Comparison of ENCODE assay signal across 11 cellular contexts in genomic region chr17:77322284-77322533, GRCh38.
DNase-seq lines count a peak whose midpoint lies in the region; ATAC-seq, FAIRE-seq and TF ChIP-seq lines count a peak whose summit lies in the region.
"Had no signal": no experiment of that assay in that cellular context is flagged by ENCODE, and none has a peak within 500 bp of the region (broad histone marks: within the 10 kb centered on the region; RNA-seq: fewer than 3 reads in every experiment).

No MANE protein-coding gene starts in this region.

- DNase-seq in SK-N-SH: no peak
- no peak for DNase-seq in astrocyte (ENCODE audit: low read depth)
- no peak for DNase-seq in lower lobe of right lung
- no peak for DNase-seq in thoracic aorta (ENCODE audit: low spot score)
- no peak for DNase-seq in SKM-1 treated with dmso at 0.1 percent for 144 hours (lab: John Stamatoyannopoulos, UW; ENCODE audit: unreplicated experiment)
- DNase-seq: NCI-H2081 treated with DMSO at 0.1 percent for 48 hours had no signal

- no peak for TF ChIP-seq CTCF in SK-N-SH (IDR thresholded peaks at IDR 0.05)
- no peak for TF ChIP-seq CTCF in astrocyte (IDR thresholded peaks at IDR 0.05; ENCODE audit: insufficient read depth, low read depth, low read length)
- TF ChIP-seq CTCF in lower lobe of right lung (IDR thresholded peaks at IDR 0.05): no peak
- TF ChIP-seq CTCF in thoracic aorta (IDR thresholded peaks at IDR 0.05): no peak

- WGBS in SK-N-SH (ENCODE audit: low lambda C conversion rate): 73% methylated on average over 8 of the region's 8 CpGs

- no peaks in the 10 kb centered on the region for H3K9me3 Mint-ChIP-seq in astrocyte (ENCODE audit: unreplicated experiment)

- H3K9ac ChIP-seq in SK-N-SH (peak overlapping the region; percentile 77), astrocyte (ENCODE audit: low read length) (peak overlapping the region; percentile 91)

- no peak for ATAC-seq in SK-N-SH treated with all-trans-retinoic acid at 6 μM for 48 hours
- ATAC-seq in lower lobe of right lung: no peak
- no peak for ATAC-seq in thoracic aorta (ENCODE audit: insufficient number of reproducible peaks, low FRiP score, low read depth)
- no peak for ATAC-seq in HG02678 (IDR thresholded peaks at IDR 0.05; ENCODE audit: unreplicated experiment)
- ATAC-seq in HG02840 (IDR thresholded peaks at IDR 0.05; ENCODE audit: low FRiP score, unreplicated experiment): no peak
- ATAC-seq: left colon had no signal

- H3F3A ChIP-seq in SK-N-SH (replicated peaks; ENCODE audit: insufficient read depth): peaks cover 43% of the 10 kb centered on the region

- peak overlapping the region; percentile 76 for H3K4me2 ChIP-seq in SK-N-SH
- peak overlapping the region; percentile 83 for H3K4me2 ChIP-seq in astrocyte (ENCODE audit: low read length)

- H3K27me3 Mint-ChIP-seq in astrocyte (ENCODE audit: low read depth, unreplicated experiment): peaks cover 1% of the 10 kb centered on the region

- H3K36me3 ChIP-seq in SK-N-SH (replicated peaks in 1 of 2; ENCODE audit: control insufficient read depth in 1 of 2, insufficient read depth in 2 of 2, low read length in 1 of 2) (no peaks in the 10 kb centered on the region), astrocyte (ENCODE audit: insufficient read depth, low read length) (no peaks in the 10 kb centered on the region), lower lobe of right lung (no peaks in the 10 kb centered on the region), thoracic aorta (no peaks in the 10 kb centered on the region)

- no peaks in the 10 kb centered on the region for H3K9me2 ChIP-seq in SK-N-SH

- H3K4me3 ChIP-seq in SK-N-SH (ENCODE audit: low read depth in 2 of 2, low read length in 1 of 2): peak overlapping the region in 1 of 2 experiments; percentile 40; a peak in 2 of 4 replicates
- H3K4me3 ChIP-seq in astrocyte (ENCODE audit: insufficient read depth, low read depth, low read length): peak overlapping the region; percentile 53
- peak overlapping the region; percentile 33 for H3K4me3 ChIP-seq in lower lobe of right lung
- peak overlapping the region; percentile 74 for H3K4me3 ChIP-seq in thoracic aorta

- no peak for TF ChIP-seq EP300 in SK-N-SH (IDR thresholded peaks at IDR 0.05; ENCODE audit: borderline replicate concordance in 1 of 2, low read depth in 1 of 2, low read length in 1 of 2)

- FAIRE-seq in astrocyte (lab: Jason Lieb, UNC): no peak

- H3K27me3 ChIP-seq in SK-N-SH (ENCODE audit: insufficient read depth): no peaks in the 10 kb centered on the region
- no peaks in the 10 kb centered on the region for H3K27me3 ChIP-seq in astrocyte (ENCODE audit: insufficient read depth, low read length)
- H3K27me3 ChIP-seq in lower lobe of right lung (ENCODE audit: low read depth): no peaks in the 10 kb centered on the region
- no peaks in the 10 kb centered on the region for H3K27me3 ChIP-seq in thoracic aorta (replicated peaks; ENCODE audit: insufficient read depth)

- TF ChIP-seq RAD21 in SK-N-SH (IDR thresholded peaks at IDR 0.05; ENCODE audit: low read length): no peak

- intact Hi-C loops in lower lobe of right lung (cut with DNase I): no loop called here

- CTCF ChIA-PET in SK-N-SH (lab: Yijun Ruan, JAX): interaction anchor here (0.7 to 4.5 kb wide), 8 partner anchors 10 to 173 kb away, joined by 3 to 24 read pairs (median 9); no protein-coding TSS in a partner anchor

- H3K79me2 ChIP-seq in SK-N-SH (ENCODE audit: insufficient read depth): peaks cover 68% of the 10 kb centered on the region
- peaks cover 44% of the 10 kb centered on the region for H3K79me2 ChIP-seq in astrocyte (ENCODE audit: insufficient read depth, low read length)

- POLR2A ChIA-PET in SK-N-SH (lab: Yijun Ruan, JAX): no interaction called here

- H3K27ac ChIP-seq in SK-N-SH (ENCODE audit: low read depth in 2 of 2, low read length in 1 of 2) (peak overlapping the region; percentile 92 to 98), astrocyte (ENCODE audit: low read depth, low read length) (peak overlapping the region; percentile 98), lower lobe of right lung (peak overlapping the region; percentile 84), thoracic aorta (peak overlapping the region; percentile 96 to 98)
- H3K27ac ChIP-seq: 22Rv1 had no signal

- peak overlapping the region; percentile 82 for H3K27ac Mint-ChIP-seq in astrocyte (ENCODE audit: unreplicated experiment)

- H3K4me3 Mint-ChIP-seq in astrocyte (ENCODE audit: unreplicated experiment): peak overlapping the region; percentile 68

- no peaks in the 10 kb centered on the region for H3K9me3 ChIP-seq in SK-N-SH
- H3K9me3 ChIP-seq in astrocyte (ENCODE audit: insufficient read depth, low read depth, low read length): no peaks in the 10 kb centered on the region
- no peaks in the 10 kb centered on the region for H3K9me3 ChIP-seq in lower lobe of right lung
- no peaks in the 10 kb centered on the region for H3K9me3 ChIP-seq in thoracic aorta

- H3K36me3 Mint-ChIP-seq in astrocyte (ENCODE audit: low read depth, unreplicated experiment): no peaks in the 10 kb centered on the region

- H2AFZ ChIP-seq in SK-N-SH (ENCODE audit: low read depth) (no peak overlapping the region), astrocyte (ENCODE audit: low read depth, low read length) (no peak overlapping the region)

- H3K4me1 ChIP-seq in SK-N-SH (ENCODE audit: control insufficient read depth in 1 of 2, insufficient read depth in 2 of 2, low read depth in 1 of 2, low read length in 1 of 2) (peaks cover 65 to 66% of the 10 kb centered on the region in 2 experiments; a peak in 3 of 4 replicates), astrocyte (ENCODE audit: insufficient read depth, low read length) (peaks cover 69% of the 10 kb centered on the region), lower lobe of right lung (peaks cover 80% of the 10 kb centered on the region), thoracic aorta (ENCODE audit: control insufficient read depth in 1 of 2, low read depth in 2 of 2) (peaks cover 44 to 65% of the 10 kb centered on the region in 2 donors)

- H3K4me1 Mint-ChIP-seq in astrocyte (ENCODE audit: low read depth, unreplicated experiment): peaks cover 60% of the 10 kb centered on the region

- no peaks in the 10 kb centered on the region for H4K20me1 ChIP-seq in SK-N-SH (ENCODE audit: insufficient read depth)
- peaks cover 16% of the 10 kb centered on the region for H4K20me1 ChIP-seq in astrocyte (ENCODE audit: insufficient read depth, low read length)

TF ChIP-seq in SK-N-SH, 30 proteins besides CTCF, POLR2A, EP300 and RAD21:
- no peak for TF ChIP-seq POLR2AphosphoS5 (IDR thresholded peaks at IDR 0.05; ENCODE audit: low read depth, low read length)
- no peak for TF ChIP-seq IRF3 (IDR thresholded peaks at IDR 0.05; ENCODE audit: low read depth, low read length)
- no peak for TF ChIP-seq CHD2 (IDR thresholded peaks at IDR 0.05; ENCODE audit: low read length, partially characterized antibody)

TF ChIP-seq in SK-N-SH treated with all-trans-retinoic acid at 6 μM for 48 hours, 23 proteins besides CTCF, POLR2A, EP300 and RAD21:
- TF ChIP-seq RARB (CRISPR knock-in tag; IDR thresholded peaks at IDR 0.05) (no peak), OSR1 (CRISPR knock-in tag; IDR thresholded peaks at IDR 0.05) (no peak), GLIS3 (CRISPR knock-in tag; IDR thresholded peaks at IDR 0.05) (no peak), ZNF565 (CRISPR knock-in tag; conservative IDR thresholded peaks at IDR 0.05; ENCODE audit: low read depth) (no peak), ESRRG (CRISPR knock-in tag; IDR thresholded peaks at IDR 0.05) (no peak), ISL1 (CRISPR knock-in tag; IDR thresholded peaks at IDR 0.05) (no peak), ZNF8 (CRISPR knock-in tag; IDR thresholded peaks at IDR 0.05) (no peak)
TF ChIP-seq in SK-N-SH treated with all-trans-retinoic acid at 6 μM for 48 hours: peak in this region for 0.
